1 cellular context compared by ENCODE assay signal in the genomic region with DNA sequence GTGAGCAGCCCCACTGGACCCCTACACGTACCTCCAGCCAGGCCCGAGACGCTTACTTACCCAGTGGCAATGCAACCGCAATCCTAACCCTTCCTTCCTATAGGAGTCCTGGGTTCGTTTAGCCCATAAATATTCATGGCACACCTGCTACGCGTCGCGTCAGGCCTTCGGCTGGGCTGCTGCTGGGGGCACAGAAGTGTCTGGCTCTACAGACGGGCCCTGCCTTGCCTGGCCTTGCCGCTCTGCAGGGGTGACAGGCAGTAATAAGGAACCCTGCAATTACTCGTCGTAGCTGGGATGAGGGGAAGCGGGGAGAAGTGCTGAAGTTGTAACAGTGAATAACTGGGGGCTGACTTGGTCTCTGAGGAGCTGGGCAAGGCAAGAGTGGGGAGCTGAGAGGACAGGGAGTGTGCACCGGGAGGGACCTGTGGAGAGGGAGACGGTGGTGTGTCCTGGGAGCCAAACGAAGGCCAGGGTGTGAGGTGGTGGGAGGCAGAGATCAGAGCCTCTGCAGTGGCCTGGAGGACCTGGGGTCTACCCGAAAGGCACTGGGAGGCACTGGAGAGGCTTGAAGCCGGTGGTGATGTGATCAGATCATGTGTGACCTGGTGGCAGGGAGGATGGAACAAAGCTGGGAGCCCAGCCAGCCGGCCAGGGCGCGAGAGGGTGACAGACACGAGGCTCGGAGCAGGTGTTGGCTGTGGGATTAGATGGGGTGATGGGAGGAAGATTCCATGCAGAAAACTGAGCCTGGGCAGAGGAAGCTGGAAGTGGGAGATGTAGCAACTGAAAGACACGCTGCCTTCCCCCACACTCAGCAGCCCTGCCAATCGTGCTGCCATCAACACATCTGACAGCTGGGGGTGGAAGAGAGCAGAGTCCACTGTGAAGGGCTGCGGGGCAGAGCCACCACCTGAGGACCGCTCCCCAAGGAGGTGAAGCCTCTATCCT.
TF ChIP-seq lines count a peak whose summit lies in the region.

No MANE protein-coding gene starts in this region.

TF ChIP-seq in GM12878, 131 proteins besides CTCF, POLR2A, EP300 and RAD21:
- TF ChIP-seq, protein P1, sequence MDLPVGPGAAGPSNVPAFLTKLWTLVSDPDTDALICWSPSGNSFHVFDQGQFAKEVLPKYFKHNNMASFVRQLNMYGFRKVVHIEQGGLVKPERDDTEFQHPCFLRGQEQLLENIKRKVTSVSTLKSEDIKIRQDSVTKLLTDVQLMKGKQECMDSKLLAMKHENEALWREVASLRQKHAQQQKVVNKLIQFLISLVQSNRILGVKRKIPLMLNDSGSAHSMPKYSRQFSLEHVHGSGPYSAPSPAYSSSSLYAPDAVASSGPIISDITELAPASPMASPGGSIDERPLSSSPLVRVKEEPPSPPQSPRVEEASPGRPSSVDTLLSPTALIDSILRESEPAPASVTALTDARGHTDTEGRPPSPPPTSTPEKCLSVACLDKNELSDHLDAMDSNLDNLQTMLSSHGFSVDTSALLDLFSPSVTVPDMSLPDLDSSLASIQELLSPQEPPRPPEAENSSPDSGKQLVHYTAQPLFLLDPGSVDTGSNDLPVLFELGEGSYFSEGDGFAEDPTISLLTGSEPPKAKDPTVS (IDR thresholded peaks at IDR 0.05; ENCODE audit: low read depth, low read length), result no peak
- TF ChIP-seq, protein P2, sequence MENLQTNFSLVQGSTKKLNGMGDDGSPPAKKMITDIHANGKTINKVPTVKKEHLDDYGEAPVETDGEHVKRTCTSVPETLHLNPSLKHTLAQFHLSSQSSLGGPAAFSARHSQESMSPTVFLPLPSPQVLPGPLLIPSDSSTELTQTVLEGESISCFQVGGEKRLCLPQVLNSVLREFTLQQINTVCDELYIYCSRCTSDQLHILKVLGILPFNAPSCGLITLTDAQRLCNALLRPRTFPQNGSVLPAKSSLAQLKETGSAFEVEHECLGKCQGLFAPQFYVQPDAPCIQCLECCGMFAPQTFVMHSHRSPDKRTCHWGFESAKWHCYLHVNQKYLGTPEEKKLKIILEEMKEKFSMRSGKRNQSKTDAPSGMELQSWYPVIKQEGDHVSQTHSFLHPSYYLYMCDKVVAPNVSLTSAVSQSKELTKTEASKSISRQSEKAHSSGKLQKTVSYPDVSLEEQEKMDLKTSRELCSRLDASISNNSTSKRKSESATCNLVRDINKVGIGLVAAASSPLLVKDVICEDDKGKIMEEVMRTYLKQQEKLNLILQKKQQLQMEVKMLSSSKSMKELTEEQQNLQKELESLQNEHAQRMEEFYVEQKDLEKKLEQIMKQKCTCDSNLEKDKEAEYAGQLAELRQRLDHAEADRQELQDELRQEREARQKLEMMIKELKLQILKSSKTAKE (IDR thresholded peaks at IDR 0.05; ENCODE audit: low read depth, poor library complexity, severe bottlenecking), result no peak
- no peak for TF ChIP-seq CBX3 (IDR thresholded peaks at IDR 0.05; ENCODE audit: borderline replicate concordance, low read depth)
- TF ChIP-seq, protein P3, sequence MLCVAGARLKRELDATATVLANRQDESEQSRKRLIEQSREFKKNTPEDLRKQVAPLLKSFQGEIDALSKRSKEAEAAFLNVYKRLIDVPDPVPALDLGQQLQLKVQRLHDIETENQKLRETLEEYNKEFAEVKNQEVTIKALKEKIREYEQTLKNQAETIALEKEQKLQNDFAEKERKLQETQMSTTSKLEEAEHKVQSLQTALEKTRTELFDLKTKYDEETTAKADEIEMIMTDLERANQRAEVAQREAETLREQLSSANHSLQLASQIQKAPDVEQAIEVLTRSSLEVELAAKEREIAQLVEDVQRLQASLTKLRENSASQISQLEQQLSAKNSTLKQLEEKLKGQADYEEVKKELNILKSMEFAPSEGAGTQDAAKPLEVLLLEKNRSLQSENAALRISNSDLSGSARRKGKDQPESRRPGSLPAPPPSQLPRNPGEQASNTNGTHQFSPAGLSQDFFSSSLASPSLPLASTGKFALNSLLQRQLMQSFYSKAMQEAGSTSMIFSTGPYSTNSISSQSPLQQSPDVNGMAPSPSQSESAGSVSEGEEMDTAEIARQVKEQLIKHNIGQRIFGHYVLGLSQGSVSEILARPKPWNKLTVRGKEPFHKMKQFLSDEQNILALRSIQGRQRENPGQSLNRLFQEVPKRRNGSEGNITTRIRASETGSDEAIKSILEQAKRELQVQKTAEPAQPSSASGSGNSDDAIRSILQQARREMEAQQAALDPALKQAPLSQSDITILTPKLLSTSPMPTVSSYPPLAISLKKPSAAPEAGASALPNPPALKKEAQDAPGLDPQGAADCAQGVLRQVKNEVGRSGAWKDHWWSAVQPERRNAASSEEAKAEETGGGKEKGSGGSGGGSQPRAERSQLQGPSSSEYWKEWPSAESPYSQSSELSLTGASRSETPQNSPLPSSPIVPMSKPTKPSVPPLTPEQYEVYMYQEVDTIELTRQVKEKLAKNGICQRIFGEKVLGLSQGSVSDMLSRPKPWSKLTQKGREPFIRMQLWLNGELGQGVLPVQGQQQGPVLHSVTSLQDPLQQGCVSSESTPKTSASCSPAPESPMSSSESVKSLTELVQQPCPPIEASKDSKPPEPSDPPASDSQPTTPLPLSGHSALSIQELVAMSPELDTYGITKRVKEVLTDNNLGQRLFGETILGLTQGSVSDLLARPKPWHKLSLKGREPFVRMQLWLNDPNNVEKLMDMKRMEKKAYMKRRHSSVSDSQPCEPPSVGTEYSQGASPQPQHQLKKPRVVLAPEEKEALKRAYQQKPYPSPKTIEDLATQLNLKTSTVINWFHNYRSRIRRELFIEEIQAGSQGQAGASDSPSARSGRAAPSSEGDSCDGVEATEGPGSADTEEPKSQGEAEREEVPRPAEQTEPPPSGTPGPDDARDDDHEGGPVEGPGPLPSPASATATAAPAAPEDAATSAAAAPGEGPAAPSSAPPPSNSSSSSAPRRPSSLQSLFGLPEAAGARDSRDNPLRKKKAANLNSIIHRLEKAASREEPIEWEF (IDR thresholded peaks at IDR 0.05; ENCODE audit: insufficient replicate concordance, low read depth, low read length), result no peak
- TF ChIP-seq, protein P4, sequence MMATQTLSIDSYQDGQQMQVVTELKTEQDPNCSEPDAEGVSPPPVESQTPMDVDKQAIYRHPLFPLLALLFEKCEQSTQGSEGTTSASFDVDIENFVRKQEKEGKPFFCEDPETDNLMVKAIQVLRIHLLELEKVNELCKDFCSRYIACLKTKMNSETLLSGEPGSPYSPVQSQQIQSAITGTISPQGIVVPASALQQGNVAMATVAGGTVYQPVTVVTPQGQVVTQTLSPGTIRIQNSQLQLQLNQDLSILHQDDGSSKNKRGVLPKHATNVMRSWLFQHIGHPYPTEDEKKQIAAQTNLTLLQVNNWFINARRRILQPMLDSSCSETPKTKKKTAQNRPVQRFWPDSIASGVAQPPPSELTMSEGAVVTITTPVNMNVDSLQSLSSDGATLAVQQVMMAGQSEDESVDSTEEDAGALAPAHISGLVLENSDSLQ (IDR thresholded peaks at IDR 0.05), result no peak
- TF ChIP-seq BHLHE40 (IDR thresholded peaks at IDR 0.05; ENCODE audit: borderline replicate concordance in 1 of 2, low read depth in 2 of 2, low read length in 1 of 2), result no peak
TF ChIP-seq in GM12878: peak in this region for 0.
